ENCODE assay signal across 15 cellular contexts in the genomic region with DNA sequence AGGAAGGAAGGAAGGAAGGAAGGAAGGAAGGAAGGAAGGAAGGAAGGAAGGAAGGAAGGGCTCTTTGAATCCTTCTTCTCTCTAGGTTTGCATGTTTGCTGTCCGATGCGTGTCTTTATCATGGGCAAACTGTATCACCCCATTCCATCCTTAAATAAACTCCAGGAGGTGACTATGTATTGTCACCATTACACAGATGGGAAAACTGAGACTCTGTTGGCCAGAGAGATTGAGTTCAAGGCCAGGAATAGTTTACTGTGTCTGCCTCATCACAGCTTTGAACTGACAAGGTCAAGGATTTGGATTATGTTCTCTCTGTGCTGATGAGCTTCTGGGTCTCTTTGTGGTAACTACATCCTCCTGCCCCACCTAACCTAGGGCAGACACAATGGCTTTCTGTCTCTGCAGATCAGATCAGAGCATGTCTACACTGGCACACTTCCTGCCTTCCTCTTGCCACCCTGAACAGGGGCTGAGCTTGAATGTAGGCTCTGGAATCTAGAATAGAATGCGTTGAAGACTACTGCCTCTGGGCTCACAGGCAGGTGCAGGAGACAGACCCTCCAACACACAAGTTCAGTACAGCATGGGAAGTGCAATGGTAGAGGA.
"Had no signal": no experiment of that assay in that cellular context is flagged by ENCODE, and none has a peak within 500 bp of the region (broad histone marks: within the 10 kb centered on the region; RNA-seq: fewer than 3 reads in every experiment).

No MANE protein-coding gene starts in this region.

- H3K4me1 ChIP-seq: adrenal gland, right atrium auricular region, uterus had no signal

- H3K27ac Mint-ChIP-seq: activated naive CD4-positive, alpha-beta T cell treated with anti-CD3 and anti-CD28 coated beads, Interleukin-2, amount 10 ng/mL, durations not matched to agents 7 days and 5 days; endodermal cell; WTC11 had no signal

- H3K27ac ChIP-seq: adrenal gland, dorsolateral prefrontal cortex, right atrium auricular region, skin epidermis, tibial nerve, uterus had no signal

- H3K4me3 ChIP-seq: adrenal gland, dorsolateral prefrontal cortex, mucosa of descending colon, right atrium auricular region, skin epidermis, tibial nerve, uterus had no signal

- ATAC-seq: left lobe of liver, mucosa of descending colon, WTC11 had no signal

- DNase-seq: activated naive CD4-positive, alpha-beta T cell treated with anti-CD3 and anti-CD28 coated beads, Interleukin-2, amount 10 ng/mL, durations not matched to agents 7 days and 5 days; activated T-cell treated with anti-CD3 and anti-CD28 coated beads, Interleukin-2, amount 50 U/mL, for 1 hour; adrenal gland; dorsolateral prefrontal cortex; endodermal cell; mucosa of descending colon; nucleus accumbens; stimulated activated CD4-positive, alpha-beta T cell treated with anti-CD3 and anti-CD28 coated beads, Interleukin-15, amount 100 ng/mL, for 24 hours; stimulated activated CD4-positive, alpha-beta T cell treated with anti-CD3 and anti-CD28 coated beads, Interleukin-4, amount 100 ng/mL, for 1 hour; uterus had no signal

- H3K27me3 ChIP-seq: adrenal gland, right atrium auricular region, tibial nerve, uterus had no signal

- H3K9me3 ChIP-seq: adrenal gland had no signal

- H3K4me3 Mint-ChIP-seq: activated naive CD4-positive, alpha-beta T cell treated with anti-CD3 and anti-CD28 coated beads, Interleukin-2, amount 10 ng/mL, durations not matched to agents 7 days and 5 days; endodermal cell; WTC11 had no signal

- H3K36me3 ChIP-seq: adrenal gland, right atrium auricular region, tibial nerve, uterus had no signal

- H3K4me1 Mint-ChIP-seq: endodermal cell had no signal
